In the genomic region with DNA sequence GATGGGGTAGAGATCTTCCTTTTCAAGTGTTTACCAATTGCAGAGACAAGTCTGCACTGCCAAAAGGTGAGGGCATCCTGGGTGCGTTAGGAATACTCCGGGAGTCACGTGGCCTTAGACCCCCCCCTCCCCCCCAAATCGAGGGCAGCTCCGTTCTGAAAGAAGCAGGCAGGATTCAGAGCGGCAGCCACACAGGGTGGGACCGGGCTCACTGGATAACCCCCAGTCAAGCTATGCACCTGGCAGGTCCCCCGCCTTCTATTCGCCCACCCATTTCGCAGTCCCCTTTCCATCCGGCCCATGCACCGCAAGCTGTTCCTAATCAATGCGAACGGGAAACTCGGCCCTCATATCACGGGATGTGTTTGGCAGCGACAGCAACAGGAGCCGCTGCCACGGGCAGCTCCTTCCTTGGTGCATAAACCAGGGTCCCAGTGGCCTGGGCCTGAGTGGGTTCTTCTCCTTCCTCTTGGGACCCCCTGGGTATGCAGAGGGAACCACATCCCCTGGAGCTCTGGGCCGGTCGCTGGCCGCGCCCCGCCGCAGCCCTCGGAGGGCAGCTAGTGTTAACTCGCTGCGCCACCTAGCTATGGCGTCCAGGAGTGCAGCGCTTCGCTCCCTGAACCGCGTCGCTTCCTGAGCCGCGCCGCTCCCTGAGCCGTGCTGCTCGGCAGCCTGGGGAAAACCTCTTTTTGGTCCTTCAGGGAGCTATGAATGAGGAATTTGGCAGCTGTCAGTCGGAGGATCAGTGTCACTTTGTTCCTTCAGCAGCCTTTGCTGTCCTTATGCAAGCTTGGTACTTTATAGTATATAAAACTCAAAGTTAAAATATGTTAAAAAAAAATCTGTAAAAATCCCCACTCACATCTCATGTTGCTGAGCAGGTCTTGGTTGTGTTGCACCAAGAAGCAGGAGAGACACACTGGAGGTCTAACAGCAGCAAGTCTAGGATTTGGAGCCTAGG, we compare ENCODE assay signal across 8 cellular contexts. TPM values are rescaled to one million over a fixed set of nuclear protein-coding genes. Genes with fewer than 3 reads are reported as not detected.
A peak's percentile ranks its signal among the peaks of the same experiment; 100 is the strongest.
DNase-seq lines count a peak whose midpoint lies in the region; ATAC-seq and TF ChIP-seq lines count a peak whose summit lies in the region.

No MANE protein-coding gene starts in this region.

- 1% methylated on average over 39 of the region's 40 CpGs; no CpG with 5 or more reads in 1 of the 2 donors for WGBS in transverse colon (ENCODE audit: low coverage in 1 of 2), 2 donors

- TF ChIP-seq EP300 in transverse colon (IDR thresholded peaks at IDR 0.05; ENCODE audit: low read depth) = no peak

- in situ Hi-C loops in transverse colon (cut with MboI; ENCODE audit: low pct_ligation_motif_present in 1 of 4, low pct_unique_long_range_greater_than_20kb in 1 of 4, low sequenced_read_pairs in 3 of 4) = no loop called here

- TF ChIP-seq CTCF in transverse colon (IDR thresholded peaks at IDR 0.05) = peak; percentile 93 to 95 (median 95)

- peak overlapping the region; percentile 18 to 57 (median 35) for H3K4me3 ChIP-seq in transverse colon

- no peaks in the 10 kb centered on the region for H3K9me3 ChIP-seq in transverse colon

- TF ChIP-seq POLR2A in transverse colon (IDR thresholded peaks at IDR 0.05) = no peak

- peak overlapping the region; percentile 76 to 94 (median 84) for H3K27ac ChIP-seq in transverse colon

- H3K27me3 ChIP-seq in transverse colon = no peaks in the 10 kb centered on the region

- no peaks in the 10 kb centered on the region for H3K36me3 ChIP-seq in transverse colon

- intact Hi-C loops in left cardiac atrium (cut with DNase I) = loop anchor here in 1 of 2 donors (5.0 kb wide), 2 partner anchors 39 to 74 kb away; no protein-coding TSS in a partner anchor
- intact Hi-C loops in posterior cingulate gyrus (cut with DNase I) = loop anchor here (2.0 kb wide), 2 partner anchors 30 to 78 kb away; no protein-coding TSS in a partner anchor
- intact Hi-C loops in transverse colon (cut with DNase I; ENCODE audit: low total_unique reads) = loop anchor here (10.0 kb wide), 1 partner anchor 46 kb away; no protein-coding TSS in a partner anchor

- ATAC-seq in GM19438 (IDR thresholded peaks at IDR 0.05; ENCODE audit: low read depth, unreplicated experiment) = peak; percentile 58
- ATAC-seq in left cardiac atrium = peak; percentile 78 to 80

- DNase-seq in AG08396 (ENCODE audit: low spot score) = peak; percentile 86
- DNase-seq in NCI-H1417 treated with DMSO at 0.1 percent for 48 hours (lab: John Stamatoyannopoulos, UW) = peak; percentile 27
- DNase-seq in T-helper 2 cell = peak; percentile 56 to 71 (median 60)
- DNase-seq in amygdala (lab: John Stamatoyannopoulos, UW) = peak in 54 of 56 donors; percentile 37 to 89 (median 72)
- peak; percentile 89 for DNase-seq in left cardiac atrium
- peak; percentile 71 to 98 (median 90) for DNase-seq in posterior cingulate gyrus
- peak; percentile 91 for DNase-seq in transverse colon

- H3K4me1 ChIP-seq in transverse colon = peaks cover 54 to 93% (median 62%) of the 10 kb centered on the region in 4 donors

RNA-seq across cellular contexts. Expression of a gene that starts 41.4 kb away (rescaled TPM):
- total RNA-seq in left cardiac atrium (1 to 10 TPM; 7.5 to 9.0 TPM), transverse colon (10 to 100 TPM in 3 of 4 donors, 1 to 10 TPM in 1; 4.5 to 33.4 (median 16.7) TPM)

RNA-seq across cellular contexts. Expression of a gene that starts 55.3 kb away (rescaled TPM):
- 10 to 100 TPM; 18.4 to 20.9 TPM for total RNA-seq in left cardiac atrium
- 100 to 1,000 TPM in 1 of 4 donors, 10 to 100 TPM in 3; 26.6 to 199 (median 60.7) TPM for total RNA-seq in transverse colon

RNA-seq across cellular contexts. Expression of a gene that starts 56.8 kb away (rescaled TPM):
- 10 to 100 TPM; 34.9 to 47.8 TPM for total RNA-seq in left cardiac atrium
- 10 to 100 TPM; 31.6 to 54.2 (median 36.5) TPM for total RNA-seq in transverse colon

Comparison
In these comparisons a context has a peak if more than half of its experiments do, and no peak if none do; other contexts are left out.
1. Peak in every context shown above with its lines: DNase-seq, ATAC-seq, H3K4me3 ChIP-seq and H3K27ac ChIP-seq.
2. DNase-seq: peak in every context shown above with its lines; median percentile 91 in transverse colon; 90 in posterior cingulate gyrus; 89 in left cardiac atrium; 86 in AG08396; 72 in amygdala; 60 in T-helper 2 cell; 27 in NCI-H1417 treated with DMSO at 0.1 percent for 48 hours.